In genomic region chr1:11948822-11949458, GRCh38 we compare ENCODE assay signal across 11 cellular contexts. TPM values are rescaled to one million over a fixed set of nuclear protein-coding genes. Genes with fewer than 3 reads are reported as not detected.
DNase-seq lines count a peak whose midpoint lies in the region; ATAC-seq and TF ChIP-seq lines count a peak whose summit lies in the region.
"Had no signal": no experiment of that assay in that cellular context is flagged by ENCODE, and none has a peak within 500 bp of the region (broad histone marks: within the 10 kb centered on the region; RNA-seq: fewer than 3 reads in every experiment).

No MANE protein-coding gene starts in this region.

- no peak for TF ChIP-seq EP300 in Ishikawa (IDR thresholded peaks at IDR 0.05; ENCODE audit: borderline replicate concordance)

- H3K9me3 Mint-ChIP-seq in WTC11 (peaks cover 4% of the 10 kb centered on the region), neural progenitor cell (no peaks in the 10 kb centered on the region), osteocyte (ENCODE audit: unreplicated experiment) (no peaks in the 10 kb centered on the region)

- no peak overlapping the region for H3K4me3 Mint-ChIP-seq in WTC11
- no peak overlapping the region for H3K4me3 Mint-ChIP-seq in neural progenitor cell
- H3K4me3 Mint-ChIP-seq in osteocyte (ENCODE audit: unreplicated experiment): no peak overlapping the region
- H3K4me3 Mint-ChIP-seq: T-helper 1 cell treated with Interleukin-12 subunit alpha and Interleukin-12 subunit beta and Interleukin-4 antibody, amounts not matched to agents 30 μg/mL and 1 μg/mL, for 36 hours had no signal

- H3K4me3 ChIP-seq in neural progenitor cell: no peak overlapping the region
- H3K4me3 ChIP-seq: coronary artery had no signal

- H3K4me1 ChIP-seq in neural progenitor cell: peaks cover 5% of the 10 kb centered on the region

- H3K4me1 Mint-ChIP-seq in WTC11 (peaks cover 19% of the 10 kb centered on the region), neural progenitor cell (peaks cover 22% of the 10 kb centered on the region), osteocyte (ENCODE audit: unreplicated experiment) (peaks cover 3% of the 10 kb centered on the region)

- H3K27me3 Mint-ChIP-seq in WTC11 (ENCODE audit: low read depth): no peaks in the 10 kb centered on the region; the same call in 1 of the 2 replicates
- H3K27me3 Mint-ChIP-seq in neural progenitor cell (ENCODE audit: insufficient read depth, low read depth): peaks cover 14% of the 10 kb centered on the region
- no peaks in the 10 kb centered on the region for H3K27me3 Mint-ChIP-seq in osteocyte (ENCODE audit: unreplicated experiment)

- POLR2A ChIA-PET in WTC11 (lab: Charles Lee): no interaction called here

- no peak overlapping the region for H2AFZ ChIP-seq in neural progenitor cell (replicated peaks)
- H2AFZ ChIP-seq: parathyroid adenoma had no signal

- H3K4me2 ChIP-seq in neural progenitor cell: no peak overlapping the region

- H3F3A ChIP-seq in neural progenitor cell (ENCODE audit: low read depth): no peaks in the 10 kb centered on the region

- DNase-seq in activated CD4-positive, alpha-beta T cell treated with anti-CD3 and anti-CD28 coated beads for 48 hours: peak; percentile 39
- DNase-seq in activated CD4-positive, alpha-beta T cell treated with anti-CD3 and anti-CD28 coated beads, Interleukin-2, amount 50 U/mL, for 1 hour: no peak
- DNase-seq in WTC11 (ENCODE audit: low spot score): no peak
- no peak for DNase-seq in neural progenitor cell (ENCODE audit: low spot score)
- no peak for DNase-seq in osteocyte (ENCODE audit: extremely low spot score, unreplicated experiment)
- no peak for DNase-seq in NCI-H146 (lab: John Stamatoyannopoulos, UW)
- no peak for DNase-seq in NCI-H146 treated with DMSO at 0.1 percent for 48 hours (lab: John Stamatoyannopoulos, UW; ENCODE audit: unreplicated experiment)

- H4K20me1 ChIP-seq in neural progenitor cell (ENCODE audit: low read depth): no peaks in the 10 kb centered on the region

- CTCF ChIA-PET in WTC11 (lab: Charles Lee): no interaction called here

- no peaks in the 10 kb centered on the region for H3K9me3 ChIP-seq in neural progenitor cell (ENCODE audit: low read depth)

- H3K27me3 ChIP-seq in neural progenitor cell: no peaks in the 10 kb centered on the region

- H3K36me3 Mint-ChIP-seq in WTC11: peaks cover 47% of the 10 kb centered on the region
- H3K36me3 Mint-ChIP-seq in neural progenitor cell: peaks cover 23% of the 10 kb centered on the region
- H3K36me3 Mint-ChIP-seq in osteocyte (ENCODE audit: unreplicated experiment): peaks cover 23% of the 10 kb centered on the region

- H3K79me2 ChIP-seq in neural progenitor cell (ENCODE audit: low read depth): no peaks in the 10 kb centered on the region
- H3K79me2 ChIP-seq: parathyroid adenoma had no signal

- H3K36me3 ChIP-seq in neural progenitor cell: no peaks in the 10 kb centered on the region

- H3K9ac ChIP-seq in neural progenitor cell: no peak overlapping the region
- H3K9ac ChIP-seq: parathyroid adenoma had no signal

- TF ChIP-seq CTCF in WTC11 (IDR thresholded peaks at IDR 0.05) (no peak), neural progenitor cell (IDR thresholded peaks at IDR 0.05) (no peak), osteocyte (IDR thresholded peaks at IDR 0.05) (no peak)

- TF ChIP-seq RAD21 in Ishikawa (IDR thresholded peaks at IDR 0.05; ENCODE audit: low read depth): no peak

- H3K27ac Mint-ChIP-seq in WTC11 (no peak overlapping the region), neural progenitor cell (peak overlapping the region; percentile 33), osteocyte (ENCODE audit: unreplicated experiment) (no peak overlapping the region)
- H3K27ac Mint-ChIP-seq: T-helper 1 cell treated with Interleukin-12 subunit alpha and Interleukin-12 subunit beta and Interleukin-4 antibody, amounts not matched to agents 30 μg/mL and 1 μg/mL, for 36 hours had no signal

- peak; percentile 10; the same call in 1 of the 2 replicates for ATAC-seq in WTC11

- H3K27ac ChIP-seq in neural progenitor cell: no peak overlapping the region
- H3K27ac ChIP-seq: coronary artery, parathyroid adenoma had no signal

TF ChIP-seq in Ishikawa, 13 proteins besides CTCF, POLR2A, EP300 and RAD21:
- TF ChIP-seq, protein P1, sequence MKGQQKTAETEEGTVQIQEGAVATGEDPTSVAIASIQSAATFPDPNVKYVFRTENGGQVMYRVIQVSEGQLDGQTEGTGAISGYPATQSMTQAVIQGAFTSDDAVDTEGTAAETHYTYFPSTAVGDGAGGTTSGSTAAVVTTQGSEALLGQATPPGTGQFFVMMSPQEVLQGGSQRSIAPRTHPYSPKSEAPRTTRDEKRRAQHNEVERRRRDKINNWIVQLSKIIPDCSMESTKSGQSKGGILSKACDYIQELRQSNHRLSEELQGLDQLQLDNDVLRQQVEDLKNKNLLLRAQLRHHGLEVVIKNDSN (IDR thresholded peaks at IDR 0.05): peak; percentile 90
- no peak for TF ChIP-seq NFIC (IDR thresholded peaks at IDR 0.05)

TF ChIP-seq in WTC11, 78 proteins besides CTCF, POLR2A, EP300 and RAD21:
- TF ChIP-seq, protein P1 (CRISPR knock-in tag; IDR thresholded peaks at IDR 0.05): peak; percentile 75
- TF ChIP-seq NR3C1 (CRISPR knock-in tag; conservative IDR thresholded peaks at IDR 0.05; ENCODE audit: low read depth) (no peak), NFYB (CRISPR knock-in tag; conservative IDR thresholded peaks at IDR 0.05; ENCODE audit: low read depth) (0 out of 2 replicates have a peak, but pooled peaks have one; percentile 7), ERG (CRISPR knock-in tag; IDR thresholded peaks at IDR 0.05) (no peak), USF2 (CRISPR knock-in tag; IDR thresholded peaks at IDR 0.05) (peak; percentile 86)
TF ChIP-seq in WTC11: peak in this region for 3.

RNA-seq across cellular contexts. Expression of gene PLOD1, which starts 14.4 kb away (rescaled TPM):
- total RNA-seq in WTC11 (2021): 46.9 to 73.8 TPM (median 67.3 TPM) in 3 replicates
- total RNA-seq in neural progenitor cell (ENCODE audit: low replicate concordance): 27.2 and 73.5 TPM in 2 replicates
- total RNA-seq in osteocyte: 204 and 217 TPM in 2 replicates

RNA-seq across cellular contexts. Expression of gene KIAA2013, which starts 22.7 kb away (rescaled TPM):
- total RNA-seq in WTC11 (2021) (45.3 to 50.2 TPM (median 45.6 TPM) in 3 replicates), neural progenitor cell (ENCODE audit: low replicate concordance) (17.3 and 51.9 TPM in 2 replicates), osteocyte (45.1 and 46.9 TPM in 2 replicates)

RNA-seq across cellular contexts. Expression of gene MFN2, which starts 31.3 kb away (rescaled TPM):
- total RNA-seq in WTC11 (2021): 56.8 to 63.0 TPM (median 59.8 TPM) in 3 replicates
- total RNA-seq in neural progenitor cell (ENCODE audit: low replicate concordance): 29.6 and 41.9 TPM in 2 replicates
- 64.6 and 69.2 TPM in 2 replicates for total RNA-seq in osteocyte
